Comparison of ENCODE assay signal across 15 cellular contexts in the genomic region with DNA sequence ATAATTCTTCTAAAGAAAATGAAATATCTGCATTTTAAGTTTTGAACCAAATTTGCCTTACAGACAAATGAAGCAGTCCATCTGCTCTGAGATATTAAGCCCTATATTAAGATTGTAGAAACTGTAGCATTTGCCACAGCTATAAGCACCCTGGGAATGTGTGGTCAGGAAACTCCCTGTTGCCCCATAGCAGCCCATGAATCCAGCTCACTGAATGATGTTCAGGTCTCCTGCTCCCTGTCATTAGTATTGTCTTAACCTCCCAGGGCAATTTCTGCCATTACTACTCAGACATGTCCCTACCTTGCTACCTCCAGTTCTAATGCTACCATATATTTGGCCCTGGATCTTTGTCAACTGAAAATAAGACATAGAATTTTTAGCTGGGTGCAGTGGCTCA. TPM values are rescaled to one million over a fixed set of nuclear protein-coding genes. Genes with fewer than 3 reads are reported as not detected.
"Had no signal": no experiment of that assay in that cellular context is flagged by ENCODE, and none has a peak within 500 bp of the region (broad histone marks: within the 10 kb centered on the region; RNA-seq: fewer than 3 reads in every experiment).

No MANE protein-coding gene starts in this region.

- DNase-seq: activated CD4-positive, alpha-beta memory T cell treated with anti-CD3 and anti-CD28 coated beads for 36 hours; activated gamma-delta T cell; activated T-cell treated with anti-CD3 and anti-CD28 coated beads, Interleukin-2, amount 50 U/mL, for 48 hours; anterior cingulate cortex; colonic mucosa; effector CD4-positive, alpha-beta T cell; glutamatergic neuron; nephron progenitor cell; stomach; T-helper 9 cell had no signal

- H3K27ac ChIP-seq: colonic mucosa, epithelial cell of prostate, stomach, thoracic aorta had no signal

- H3K27ac Mint-ChIP-seq: activated CD4-positive, alpha-beta memory T cell treated with anti-CD3 and anti-CD28 coated beads for 36 hours; activated naive CD8-positive, alpha-beta T cell; nephron progenitor cell had no signal

- H3K27me3 Mint-ChIP-seq: activated naive CD8-positive, alpha-beta T cell had no signal

- H3K4me1 ChIP-seq: colonic mucosa, stomach had no signal

- H3K9me3 Mint-ChIP-seq: activated CD4-positive, alpha-beta memory T cell treated with anti-CD3 and anti-CD28 coated beads for 36 hours had no signal

- H3K4me3 Mint-ChIP-seq: activated CD4-positive, alpha-beta memory T cell treated with anti-CD3 and anti-CD28 coated beads for 36 hours; activated naive CD8-positive, alpha-beta T cell; nephron progenitor cell had no signal

- ATAC-seq: left lobe of liver had no signal

- H3K27me3 ChIP-seq: colonic mucosa, stomach had no signal

- H3K4me3 ChIP-seq: colonic mucosa, stomach, thoracic aorta had no signal

- H3K36me3 Mint-ChIP-seq: activated CD4-positive, alpha-beta memory T cell treated with anti-CD3 and anti-CD28 coated beads for 36 hours had no signal

- H3K36me3 ChIP-seq: colonic mucosa, stomach, thoracic aorta had no signal

- H3K9me3 ChIP-seq: colonic mucosa, stomach, thoracic aorta had no signal

RNA-seq across cellular contexts. Expression of a gene that starts 41.1 kb away (rescaled TPM):
- total RNA-seq: activated CD4-positive, alpha-beta memory T cell treated with anti-CD3 and anti-CD28 coated beads for 36 hours; pulmonary artery endothelial cell had no signal
